8 cellular contexts compared by ENCODE assay signal in genomic region chr6:159728552-159728951, GRCh38. TPM values are rescaled to one million over a fixed set of nuclear protein-coding genes. Genes with fewer than 3 reads are reported as not detected.
A peak's percentile ranks its signal among the peaks of the same experiment; 100 is the strongest.
DNase-seq lines count a peak whose midpoint lies in the region; FAIRE-seq and TF ChIP-seq lines count a peak whose summit lies in the region.

No MANE protein-coding gene starts in this region.

- H3K4me3 ChIP-seq in WERI-Rb-1 (ENCODE audit: low read depth, low read length) = peak overlapping the region; percentile 99
- H3K4me3 ChIP-seq in skin epidermis = peak overlapping the region; percentile 64 to 99 (median 93)

- H3K9me3 Mint-ChIP-seq in HFFc6 = no peaks in the 10 kb centered on the region
- peaks cover 19% of the 10 kb centered on the region for H3K9me3 Mint-ChIP-seq in glutamatergic neuron (ENCODE audit: unreplicated experiment)

- peaks cover 32% of the 10 kb centered on the region for H3K4me1 Mint-ChIP-seq in HFFc6 (ENCODE audit: low read depth)
- peaks cover 10% of the 10 kb centered on the region for H3K4me1 Mint-ChIP-seq in glutamatergic neuron (ENCODE audit: low read depth, unreplicated experiment)

- H3K36me3 Mint-ChIP-seq in HFFc6 (ENCODE audit: low read depth) = peaks cover 35% of the 10 kb centered on the region
- no peaks in the 10 kb centered on the region for H3K36me3 Mint-ChIP-seq in glutamatergic neuron (ENCODE audit: unreplicated experiment)

- FAIRE-seq in GM12892 (lab: Jason Lieb, UNC) = no peak

- H3K27ac Mint-ChIP-seq in HFFc6 (peak overlapping the region; percentile 89), glutamatergic neuron (ENCODE audit: unreplicated experiment) (peak overlapping the region; percentile 92)

- no peak for TF ChIP-seq POLR2A in GM12892 (IDR thresholded peaks at IDR 0.05; ENCODE audit: low read depth, low read length)

- H3K27me3 Mint-ChIP-seq in HFFc6 (ENCODE audit: insufficient read depth) (peaks cover 3% of the 10 kb centered on the region), glutamatergic neuron (ENCODE audit: unreplicated experiment) (peaks cover 11% of the 10 kb centered on the region)

- DNase-seq in HFFc6 = no peak
- no peak for DNase-seq in WERI-Rb-1
- no peak for DNase-seq in glutamatergic neuron
- no peak for DNase-seq in GM12892 (ENCODE audit: insufficient read length)
- no peak for DNase-seq in glomerular visceral epithelial cell (ENCODE audit: extremely low spot score)
- DNase-seq in occipital lobe (lab: John Stamatoyannopoulos, UW) = no peak
- DNase-seq in OCI-M2 (lab: John Stamatoyannopoulos, UW; ENCODE audit: unreplicated experiment) = no peak

- H3K27me3 ChIP-seq in WERI-Rb-1 (ENCODE audit: insufficient read depth, low read depth, severe bottlenecking) = no peaks in the 10 kb centered on the region

- TF ChIP-seq CTCF in HFFc6 (IDR thresholded peaks at IDR 0.05) = no peak
- no peak for TF ChIP-seq CTCF in WERI-Rb-1 (IDR thresholded peaks at IDR 0.05; ENCODE audit: low read depth, low read length)
- TF ChIP-seq CTCF in glutamatergic neuron (IDR thresholded peaks at IDR 0.05; ENCODE audit: partially characterized antibody, unreplicated experiment) = no peak

- H3K27ac ChIP-seq in WERI-Rb-1 (peak overlapping the region; percentile 100), skin epidermis (peak overlapping the region in 18 of 21 experiments; percentile 94 to 100 (median 98))

- H3K4me3 Mint-ChIP-seq in HFFc6 (peak overlapping the region; percentile 95), glutamatergic neuron (ENCODE audit: unreplicated experiment) (peak overlapping the region; percentile 91)

- no peaks in the 10 kb centered on the region for H3K9me3 ChIP-seq in WERI-Rb-1 (ENCODE audit: severe bottlenecking)

- H3K36me3 ChIP-seq in WERI-Rb-1 = peaks cover 43% of the 10 kb centered on the region

RNA-seq across cellular contexts. Expression of gene WTAP, which starts 1.2 kb away (rescaled TPM):
- 10 to 100 TPM; 64.0 to 73.5 (median 68.7) TPM for total RNA-seq in HFFc6 (2021; fragmentation: NEBNext Ultra II Directional; extraction: Animal tissue kit (Norgen Biotek cat#: 25700))
- 108 TPM for total RNA-seq in glutamatergic neuron (ENCODE audit: unreplicated experiment)
- polyA plus RNA-seq in GM12892 (2012; ENCODE audit: missing spikeins) = 54.2 TPM
- total RNA-seq in occipital lobe = 147 TPM

RNA-seq across cellular contexts. Expression of gene ACAT2, which starts 33.3 kb away (rescaled TPM):
- 10 to 100 TPM; 25.6 to 39.9 (median 38.7) TPM for total RNA-seq in HFFc6 (2021; fragmentation: NEBNext Ultra II Directional; extraction: Animal tissue kit (Norgen Biotek cat#: 25700))
- total RNA-seq in glutamatergic neuron (ENCODE audit: unreplicated experiment) (228 TPM), occipital lobe (69.9 TPM)
- 104 TPM for polyA plus RNA-seq in GM12892 (2012; ENCODE audit: missing spikeins)

RNA-seq across cellular contexts. Expression of gene SOD2, which starts 35.5 kb away (rescaled TPM):
- 10 to 100 TPM; 73.2 to 87.6 (median 75.3) TPM for total RNA-seq in HFFc6 (2021; fragmentation: NEBNext Ultra II Directional; extraction: Animal tissue kit (Norgen Biotek cat#: 25700))
- 56.5 TPM for total RNA-seq in glutamatergic neuron (ENCODE audit: unreplicated experiment)
- polyA plus RNA-seq in GM12892 (2012; ENCODE audit: missing spikeins) = 38.0 TPM
- 75.2 TPM for total RNA-seq in occipital lobe
